In genomic region chr3:141686477-141687280, GRCh38 we compare ENCODE assay signal across 8 cellular contexts. TPM values are rescaled to one million over a fixed set of nuclear protein-coding genes. Genes with fewer than 3 reads are reported as not detected.
DNase-seq lines count a peak whose midpoint lies in the region; ATAC-seq and TF ChIP-seq lines count a peak whose summit lies in the region.

No MANE protein-coding gene starts in this region.

- ATAC-seq in CD8-positive, alpha-beta T cell, result peak; percentile 31
- ATAC-seq in activated naive CD8-positive, alpha-beta T cell treated with anti-CD3 and anti-CD28 coated beads, Interleukin-2, amount 10 ng/mL, durations not matched to agents 7 days and 5 days (ENCODE audit: low read depth), result peak; percentile 80
- peak; percentile 97 to 98 for ATAC-seq in left cardiac atrium
- no peak for ATAC-seq in GM18517 (IDR thresholded peaks at IDR 0.05; ENCODE audit: unreplicated experiment)
- no peak for ATAC-seq in GM21717 (IDR thresholded peaks at IDR 0.05; ENCODE audit: unreplicated experiment)

- CTCF ChIA-PET in CD8-positive, alpha-beta T cell (lab: Charles Lee), result no interaction called here

- no peak for TF ChIP-seq CTCF in CD8-positive, alpha-beta T cell (IDR thresholded peaks at IDR 0.05)

- H3K27me3 ChIP-seq in CD8-positive, alpha-beta T cell (ENCODE audit: insufficient read depth, low read length), result no peaks in the 10 kb centered on the region

- POLR2A ChIA-PET in CD8-positive, alpha-beta T cell (lab: Charles Lee), result no interaction called here
- POLR2A ChIA-PET in activated naive CD8-positive, alpha-beta T cell treated with anti-CD3 and anti-CD28 coated beads, Interleukin-2, amount 10 ng/mL, durations not matched to agents 7 days and 5 days (lab: Charles Lee), result no interaction called here

- no peaks in the 10 kb centered on the region for H3K4me1 ChIP-seq in CD8-positive, alpha-beta T cell (ENCODE audit: insufficient read depth, low read length)

- intact Hi-C loops in CD8-positive, alpha-beta T cell (cut with DNase I, micrococcal nuclease), result no loop called here
- intact Hi-C loops in left cardiac atrium (cut with DNase I), result no loop called here
- intact Hi-C loops in posterior vena cava (cut with DNase I), result no loop called here

- no peaks in the 10 kb centered on the region for H3K9me3 Mint-ChIP-seq in CD8-positive, alpha-beta T cell
- H3K9me3 Mint-ChIP-seq in activated naive CD8-positive, alpha-beta T cell treated with anti-CD3 and anti-CD28 coated beads, Interleukin-2, amount 10 ng/mL, durations not matched to agents 7 days and 5 days, result no peaks in the 10 kb centered on the region

- no peak for DNase-seq in CD8-positive, alpha-beta T cell
- peak; percentile 22 for DNase-seq in MV-4-11 (lab: John Stamatoyannopoulos, UW)
- DNase-seq in activated naive CD8-positive, alpha-beta T cell treated with anti-CD3 and anti-CD28 coated beads, Interleukin-2, amount 10 ng/mL, durations not matched to agents 7 days and 5 days, result peak; percentile 45
- DNase-seq in left cardiac atrium, result peak; percentile 79
- peak; percentile 37 for DNase-seq in skeletal muscle cell (ENCODE audit: low read depth)
- no peak for DNase-seq in posterior vena cava (ENCODE audit: low spot score)

- H3K36me3 Mint-ChIP-seq in CD8-positive, alpha-beta T cell, result no peaks in the 10 kb centered on the region
- H3K36me3 Mint-ChIP-seq in activated naive CD8-positive, alpha-beta T cell treated with anti-CD3 and anti-CD28 coated beads, Interleukin-2, amount 10 ng/mL, durations not matched to agents 7 days and 5 days, result no peaks in the 10 kb centered on the region

- H3K9me3 ChIP-seq in CD8-positive, alpha-beta T cell (ENCODE audit: low read length), result no peaks in the 10 kb centered on the region

- H3K36me3 ChIP-seq in CD8-positive, alpha-beta T cell (ENCODE audit: insufficient read depth, low read length), result no peaks in the 10 kb centered on the region

- H3K4me1 Mint-ChIP-seq in CD8-positive, alpha-beta T cell (ENCODE audit: low read depth), result peaks cover 20% of the 10 kb centered on the region
- peaks cover 14% of the 10 kb centered on the region for H3K4me1 Mint-ChIP-seq in activated naive CD8-positive, alpha-beta T cell treated with anti-CD3 and anti-CD28 coated beads, Interleukin-2, amount 10 ng/mL, durations not matched to agents 7 days and 5 days

- no peak overlapping the region for H3K27ac ChIP-seq in CD8-positive, alpha-beta T cell (ENCODE audit: low read depth, low read length)

- H3K4me3 Mint-ChIP-seq in CD8-positive, alpha-beta T cell, result peak overlapping the region; percentile 73
- H3K4me3 Mint-ChIP-seq in activated naive CD8-positive, alpha-beta T cell treated with anti-CD3 and anti-CD28 coated beads, Interleukin-2, amount 10 ng/mL, durations not matched to agents 7 days and 5 days, result peak overlapping the region; percentile 81

- peak overlapping the region; percentile 4 for H3K4me3 ChIP-seq in CD8-positive, alpha-beta T cell (ENCODE audit: low read depth, low read length)
- peak overlapping the region; percentile 5 for H3K4me3 ChIP-seq in skeletal muscle cell (ENCODE audit: low read depth, low read length)

- no peaks in the 10 kb centered on the region for H3K27me3 Mint-ChIP-seq in CD8-positive, alpha-beta T cell (ENCODE audit: low read depth)
- H3K27me3 Mint-ChIP-seq in activated naive CD8-positive, alpha-beta T cell treated with anti-CD3 and anti-CD28 coated beads, Interleukin-2, amount 10 ng/mL, durations not matched to agents 7 days and 5 days, result no peaks in the 10 kb centered on the region

- peak overlapping the region; percentile 47 for H3K27ac Mint-ChIP-seq in CD8-positive, alpha-beta T cell
- peak overlapping the region; percentile 93 for H3K27ac Mint-ChIP-seq in activated naive CD8-positive, alpha-beta T cell treated with anti-CD3 and anti-CD28 coated beads, Interleukin-2, amount 10 ng/mL, durations not matched to agents 7 days and 5 days

RNA-seq across cellular contexts. Expression of gene RNF7, which starts 51.4 kb away (rescaled TPM):
- total RNA-seq in CD8-positive, alpha-beta T cell, result 10 to 100 TPM; 82.8 to 83.9 TPM
- 10 to 100 TPM; 52.5 to 53.9 TPM for total RNA-seq in activated naive CD8-positive, alpha-beta T cell treated with anti-CD3 and anti-CD28 coated beads, Interleukin-2, amount 10 ng/mL, durations not matched to agents 7 days and 5 days
- total RNA-seq in left cardiac atrium, result 10 to 100 TPM; 70.2 to 76.0 TPM
- 10 to 100 TPM; 62.4 to 73.6 TPM for total RNA-seq in posterior vena cava

Comparison
In these comparisons a context has a peak if more than half of its experiments do, and no peak if none do; other contexts are left out.
1. ATAC-seq: peak in CD8-positive, alpha-beta T cell (single experiment), activated naive CD8-positive, alpha-beta T cell treated with anti-CD3 and anti-CD28 coated beads, Interleukin-2, amount 10 ng/mL, durations not matched to agents 7 days and 5 days (single experiment) and left cardiac atrium (2 of 2); none in GM18517 (single experiment) and GM21717 (single experiment).
2. DNase-seq: peak in MV-4-11 (single experiment), activated naive CD8-positive, alpha-beta T cell treated with anti-CD3 and anti-CD28 coated beads, Interleukin-2, amount 10 ng/mL, durations not matched to agents 7 days and 5 days (single experiment), left cardiac atrium (single experiment) and skeletal muscle cell (single experiment); none in CD8-positive, alpha-beta T cell (0 of 7) and posterior vena cava (single experiment).